In genomic region chr5:116536279-116537161, GRCh38 we compare ENCODE assay signal across 19 cellular contexts. TPM values are rescaled to one million over a fixed set of nuclear protein-coding genes. Genes with fewer than 3 reads are reported as not detected.
DNase-seq lines count a peak whose midpoint lies in the region; ATAC-seq, FAIRE-seq and TF ChIP-seq lines count a peak whose summit lies in the region.
"Had no signal": no experiment of that assay in that cellular context is flagged by ENCODE, and none has a peak within 500 bp of the region (broad histone marks: within the 10 kb centered on the region; RNA-seq: fewer than 3 reads in every experiment).

No MANE protein-coding gene starts in this region.

- H3K27ac ChIP-seq in HEK293 (ENCODE audit: extremely low read depth, low read depth, low read length): no peak overlapping the region
- H3K27ac ChIP-seq: left lung, thoracic aorta had no signal

- ATAC-seq in naive thymus-derived CD8-positive, alpha-beta T cell: no peak
- ATAC-seq in left cardiac atrium: no peak
- ATAC-seq: activated CD8-positive, alpha-beta memory T cell treated with anti-CD3 and anti-CD28 coated beads, Interleukin-2, amount 10 ng/mL, durations not matched to agents 7 days and 5 days; left lung had no signal

- intact Hi-C loops in left cardiac atrium (cut with DNase I): no loop called here

- POLR2A ChIA-PET in HEK293 (lab: Yijun Ruan, JAX): no interaction called here
- POLR2A ChIA-PET in naive thymus-derived CD8-positive, alpha-beta T cell (lab: Charles Lee): no interaction called here

- H3K27ac Mint-ChIP-seq in brain: peak overlapping the region; percentile 15 to 95 (median 75)
- H3K27ac Mint-ChIP-seq in naive thymus-derived CD8-positive, alpha-beta T cell: no peak overlapping the region
- H3K27ac Mint-ChIP-seq: activated B cell treated with CpG ODN at 0.5 μM for 24 hours; activated CD8-positive, alpha-beta memory T cell treated with anti-CD3 and anti-CD28 coated beads, Interleukin-2, amount 10 ng/mL, durations not matched to agents 7 days and 5 days; activated naive CD4-positive, alpha-beta T cell treated with anti-CD3 and anti-CD28 coated beads for 36 hours had no signal

- H3K4me3 Mint-ChIP-seq in brain: peak overlapping the region; percentile 58 to 78 (median 70)
- no peak overlapping the region for H3K4me3 Mint-ChIP-seq in naive thymus-derived CD8-positive, alpha-beta T cell
- H3K4me3 Mint-ChIP-seq: activated B cell treated with CpG ODN at 0.5 μM for 24 hours; activated CD8-positive, alpha-beta memory T cell treated with anti-CD3 and anti-CD28 coated beads, Interleukin-2, amount 10 ng/mL, durations not matched to agents 7 days and 5 days; activated naive CD4-positive, alpha-beta T cell treated with anti-CD3 and anti-CD28 coated beads for 36 hours had no signal

- no peak overlapping the region for H3K4me3 ChIP-seq in HEK293 (ENCODE audit: low read depth, low read length)
- H3K4me3 ChIP-seq: left lung, thoracic aorta had no signal

- peaks cover 16% of the 10 kb centered on the region for H3K4me1 ChIP-seq in HEK293 (ENCODE audit: control insufficient read depth, insufficient read depth, low read length)

- DNase-seq in kidney tubule cell (ENCODE audit: low spot score) (peak; percentile 32), renal cortical epithelial cell (ENCODE audit: low read depth) (peak; percentile 49), left cardiac atrium (no peak), NCI-H1048 (lab: John Stamatoyannopoulos, UW) (no peak), D721Med (ENCODE audit: insufficient read length, low spot score) (no peak)
- no peak for DNase-seq in naive thymus-derived CD8-positive, alpha-beta T cell
- DNase-seq: activated B cell treated with CpG ODN at 0.5 μM for 24 hours; activated CD8-positive, alpha-beta memory T cell treated with anti-CD3 and anti-CD28 coated beads, Interleukin-2, amount 10 ng/mL, durations not matched to agents 7 days and 5 days; activated naive CD4-positive, alpha-beta T cell treated with anti-CD3 and anti-CD28 coated beads for 36 hours; AML-193; left lung; NCI-H510A treated with DMSO at 0.1 percent for 48 hours had no signal

- H3K27me3 Mint-ChIP-seq in brain: no peaks in the 10 kb centered on the region
- peaks cover 0 to 6% (median 0%) of the 10 kb centered on the region in 5 donors for H3K27me3 Mint-ChIP-seq in naive thymus-derived CD8-positive, alpha-beta T cell
- H3K27me3 Mint-ChIP-seq: activated B cell treated with CpG ODN at 0.5 μM for 24 hours; activated CD8-positive, alpha-beta memory T cell treated with anti-CD3 and anti-CD28 coated beads, Interleukin-2, amount 10 ng/mL, durations not matched to agents 7 days and 5 days had no signal

- TF ChIP-seq CTCF in HEK293 (tag by site-specific recombination; IDR thresholded peaks at IDR 0.05) (no peak), brain (conservative IDR thresholded peaks at IDR 0.05) (no peak), D721Med (IDR thresholded peaks at IDR 0.05; ENCODE audit: insufficient read depth, missing control alignments) (no peak)

- no peak for FAIRE-seq in D721Med (lab: Jason Lieb, UNC)
- FAIRE-seq: bronchial epithelial cell, endothelial cell of umbilical vein, H1, RCC 7860 had no signal

- H3K36me3 Mint-ChIP-seq in brain: peaks cover 26% of the 10 kb centered on the region
- H3K36me3 Mint-ChIP-seq in naive thymus-derived CD8-positive, alpha-beta T cell: no peaks in the 10 kb centered on the region
- H3K36me3 Mint-ChIP-seq: activated CD8-positive, alpha-beta memory T cell treated with anti-CD3 and anti-CD28 coated beads, Interleukin-2, amount 10 ng/mL, durations not matched to agents 7 days and 5 days had no signal

- H3K36me3 ChIP-seq in HEK293 (ENCODE audit: control insufficient read depth in 2 of 2, insufficient read depth in 1 of 2, low read length in 2 of 2): no peaks in the 10 kb centered on the region
- H3K36me3 ChIP-seq: left lung, thoracic aorta had no signal

- no peaks in the 10 kb centered on the region for H3K9me3 Mint-ChIP-seq in brain
- H3K9me3 Mint-ChIP-seq in naive thymus-derived CD8-positive, alpha-beta T cell: peaks cover 0 to 2% (median 0%) of the 10 kb centered on the region in 9 donors
- H3K9me3 Mint-ChIP-seq: activated B cell treated with CpG ODN at 0.5 μM for 24 hours; activated naive CD4-positive, alpha-beta T cell treated with anti-CD3 and anti-CD28 coated beads for 36 hours had no signal

- H3K9me3 ChIP-seq in HEK293 (ENCODE audit: control insufficient read depth, insufficient read depth, low read depth, low read length): no peaks in the 10 kb centered on the region
- H3K9me3 ChIP-seq: left lung, thoracic aorta had no signal

- H3K4me1 Mint-ChIP-seq in brain: peaks cover 25% of the 10 kb centered on the region
- no peaks in the 10 kb centered on the region for H3K4me1 Mint-ChIP-seq in naive thymus-derived CD8-positive, alpha-beta T cell
- H3K4me1 Mint-ChIP-seq: activated B cell treated with CpG ODN at 0.5 μM for 24 hours; activated CD8-positive, alpha-beta memory T cell treated with anti-CD3 and anti-CD28 coated beads, Interleukin-2, amount 10 ng/mL, durations not matched to agents 7 days and 5 days had no signal

- CTCF ChIA-PET in HEK293 (lab: Yijun Ruan, JAX): interaction anchor here (1.0 kb wide), 1 partner anchor 13 kb away, joined by 4 read pairs; no protein-coding TSS in a partner anchor

TF ChIP-seq in HEK293, 187 proteins besides CTCF, POLR2A, EP300 and RAD21:
- no peak for TF ChIP-seq ZNF398 (tag by site-specific recombination; IDR thresholded peaks at IDR 0.05)
- TF ChIP-seq, protein P1, sequence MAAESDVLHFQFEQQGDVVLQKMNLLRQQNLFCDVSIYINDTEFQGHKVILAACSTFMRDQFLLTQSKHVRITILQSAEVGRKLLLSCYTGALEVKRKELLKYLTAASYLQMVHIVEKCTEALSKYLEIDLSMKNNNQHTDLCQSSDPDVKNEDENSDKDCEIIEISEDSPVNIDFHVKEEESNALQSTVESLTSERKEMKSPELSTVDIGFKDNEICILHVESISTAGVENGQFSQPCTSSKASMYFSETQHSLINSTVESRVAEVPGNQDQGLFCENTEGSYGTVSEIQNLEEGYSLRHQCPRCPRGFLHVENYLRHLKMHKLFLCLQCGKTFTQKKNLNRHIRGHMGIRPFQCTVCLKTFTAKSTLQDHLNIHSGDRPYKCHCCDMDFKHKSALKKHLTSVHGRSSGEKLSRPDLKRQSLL (tag by site-specific recombination; IDR thresholded peaks at IDR 0.05): no peak
- no peak for TF ChIP-seq KLF1 (tag by site-specific recombination; IDR thresholded peaks at IDR 0.05)
- TF ChIP-seq, protein P2, sequence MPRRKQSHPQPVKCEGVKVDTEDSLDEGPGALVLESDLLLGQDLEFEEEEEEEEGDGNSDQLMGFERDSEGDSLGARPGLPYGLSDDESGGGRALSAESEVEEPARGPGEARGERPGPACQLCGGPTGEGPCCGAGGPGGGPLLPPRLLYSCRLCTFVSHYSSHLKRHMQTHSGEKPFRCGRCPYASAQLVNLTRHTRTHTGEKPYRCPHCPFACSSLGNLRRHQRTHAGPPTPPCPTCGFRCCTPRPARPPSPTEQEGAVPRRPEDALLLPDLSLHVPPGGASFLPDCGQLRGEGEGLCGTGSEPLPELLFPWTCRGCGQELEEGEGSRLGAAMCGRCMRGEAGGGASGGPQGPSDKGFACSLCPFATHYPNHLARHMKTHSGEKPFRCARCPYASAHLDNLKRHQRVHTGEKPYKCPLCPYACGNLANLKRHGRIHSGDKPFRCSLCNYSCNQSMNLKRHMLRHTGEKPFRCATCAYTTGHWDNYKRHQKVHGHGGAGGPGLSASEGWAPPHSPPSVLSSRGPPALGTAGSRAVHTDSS (tag by site-specific recombination; IDR thresholded peaks at IDR 0.05): no peak
- TF ChIP-seq, protein P3, sequence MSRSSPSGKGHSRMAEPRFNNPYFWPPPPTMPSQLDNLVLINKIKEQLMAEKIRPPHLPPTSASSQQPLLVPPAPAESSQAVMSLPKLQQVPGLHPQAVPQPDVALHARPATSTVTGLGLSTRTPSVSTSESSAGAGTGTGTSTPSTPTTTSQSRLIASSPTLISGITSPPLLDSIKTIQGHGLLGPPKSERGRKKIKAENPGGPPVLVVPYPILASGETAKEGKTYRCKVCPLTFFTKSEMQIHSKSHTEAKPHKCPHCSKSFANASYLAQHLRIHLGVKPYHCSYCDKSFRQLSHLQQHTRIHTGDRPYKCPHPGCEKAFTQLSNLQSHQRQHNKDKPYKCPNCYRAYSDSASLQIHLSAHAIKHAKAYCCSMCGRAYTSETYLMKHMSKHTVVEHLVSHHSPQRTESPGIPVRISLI (tag by site-specific recombination; IDR thresholded peaks at IDR 0.05): 0 out of 2 replicates have a peak, but pooled peaks have one; percentile 71
TF ChIP-seq in HEK293: peak in this region for 1.

RNA-seq across cellular contexts. Expression of gene SEMA6A, which starts 38.1 kb away (rescaled TPM):
- polyA plus RNA-seq in brain (ENCODE audit: insufficient read depth, low read depth, low replicate concordance): 34.2 TPM
- total RNA-seq in renal cortical epithelial cell: 1.0 and 6.9 TPM in 2 replicates
- not detected for total RNA-seq in naive thymus-derived CD8-positive, alpha-beta T cell
- under 1 TPM; 0.18 to 0.69 (median 0.22) TPM for polyA plus RNA-seq in naive thymus-derived CD8-positive, alpha-beta T cell
- total RNA-seq in left cardiac atrium: 1 to 10 TPM; 3.8 to 5.7 TPM

Comparison
In these comparisons a context has a peak if more than half of its experiments do, and no peak if none do; other contexts are left out.
1. H3K27ac Mint-ChIP-seq: peak in brain (5 of 5); none in naive thymus-derived CD8-positive, alpha-beta T cell (0 of 10).
2. H3K4me3 Mint-ChIP-seq: peak in brain (5 of 5); none in naive thymus-derived CD8-positive, alpha-beta T cell (0 of 10).
3. DNase-seq: peak in kidney tubule cell (single experiment) and renal cortical epithelial cell (single experiment); none in naive thymus-derived CD8-positive, alpha-beta T cell (0 of 10), left cardiac atrium (single experiment), NCI-H1048 (single experiment) and D721Med (single experiment).